8 cellular contexts compared by ENCODE assay signal in genomic region chr10:986881-987634, GRCh38. TPM values are rescaled to one million over a fixed set of nuclear protein-coding genes. Genes with fewer than 3 reads are reported as not detected.
DNase-seq lines count a peak whose midpoint lies in the region; ATAC-seq, FAIRE-seq and TF ChIP-seq lines count a peak whose summit lies in the region.

No MANE protein-coding gene starts in this region.

- peak overlapping the region; percentile 92 for H2BK120ac ChIP-seq in IMR-90 (ENCODE audit: low read depth, low read length)

- in situ Hi-C loops in IMR-90 (cut with MboI; ENCODE audit: low sequenced_read_pairs), result no loop called here

- peaks cover 22 to 58% of the 10 kb centered on the region in 2 experiments for H3K79me1 ChIP-seq in IMR-90 (ENCODE audit: low read depth in 1 of 2, low read length in 2 of 2)

- H3K27ac Mint-ChIP-seq in activated naive CD8-positive, alpha-beta T cell treated with anti-CD3 and anti-CD28 coated beads for 36 hours, result peak overlapping the region; percentile 97

- CTCF ChIA-PET in IMR-90 (lab: Yijun Ruan, JAX), result no interaction called here

- H3K9ac ChIP-seq in IMR-90 (ENCODE audit: low read depth, low read length), result peak overlapping the region; percentile 83
- H3K9ac ChIP-seq in keratinocyte (ENCODE audit: control insufficient read depth, extremely low read depth, insufficient read depth, low read length), result peak overlapping the region; percentile 99

- no peaks in the 10 kb centered on the region for H3K27me3 Mint-ChIP-seq in activated naive CD8-positive, alpha-beta T cell treated with anti-CD3 and anti-CD28 coated beads for 36 hours

- peaks cover 32% of the 10 kb centered on the region for H3K36me3 Mint-ChIP-seq in activated naive CD8-positive, alpha-beta T cell treated with anti-CD3 and anti-CD28 coated beads for 36 hours

- H3K79me2 ChIP-seq in keratinocyte (ENCODE audit: control insufficient read depth, insufficient read depth, low read length), result peaks cover 41% of the 10 kb centered on the region

- H2BK15ac ChIP-seq in IMR-90 (ENCODE audit: low read depth, low read length), result peak overlapping the region; percentile 80; the same call in 2 of the 3 replicates

- no peak for TF ChIP-seq EP300 in suprapubic skin (IDR thresholded peaks at IDR 0.05)

- H2AFZ ChIP-seq in IMR-90 (replicated peaks; ENCODE audit: low read length, poor library complexity) (peak overlapping the region; percentile 92), keratinocyte (ENCODE audit: control insufficient read depth, low read length) (no peak overlapping the region)

- H3K27ac ChIP-seq in IMR-90 (ENCODE audit: insufficient read depth, low read length) (peak overlapping the region; percentile 86), keratinocyte (ENCODE audit: control insufficient read depth, insufficient read depth, low read length) (peak overlapping the region; percentile 97), suprapubic skin (peak overlapping the region; percentile 89)

- H3K4me2 ChIP-seq in IMR-90 (ENCODE audit: low read depth, low read length), result peak overlapping the region; percentile 86
- peak overlapping the region; percentile 81 for H3K4me2 ChIP-seq in keratinocyte (ENCODE audit: control insufficient read depth, extremely low read depth, insufficient read depth, low read depth, low read length)

- H2BK20ac ChIP-seq in IMR-90 (ENCODE audit: low read depth, low read length), result peak overlapping the region; percentile 85; the same call in 1 of the 2 replicates

- H4K8ac ChIP-seq in IMR-90 (ENCODE audit: low read depth in 2 of 2, low read length in 2 of 2), result peak overlapping the region; percentile 73 to 99

- H3K4me1 ChIP-seq in BE2C, result no peaks in the 10 kb centered on the region
- peaks cover 13% of the 10 kb centered on the region for H3K4me1 ChIP-seq in IMR-90 (ENCODE audit: control insufficient read depth, insufficient read depth, low read length)
- peaks cover 42% of the 10 kb centered on the region for H3K4me1 ChIP-seq in keratinocyte (ENCODE audit: control insufficient read depth, extremely low read depth, insufficient read depth, low read length)
- peaks cover 29% of the 10 kb centered on the region for H3K4me1 ChIP-seq in suprapubic skin

- H4K91ac ChIP-seq in IMR-90 (ENCODE audit: insufficient read depth, low read depth, low read length), result peak overlapping the region; percentile 99

- H3K4me3 Mint-ChIP-seq in activated naive CD8-positive, alpha-beta T cell treated with anti-CD3 and anti-CD28 coated beads for 36 hours, result peak overlapping the region; percentile 93

- peak overlapping the region; percentile 95 for H3K56ac ChIP-seq in IMR-90 (ENCODE audit: extremely low read depth, insufficient read depth, low read length)

- POLR2A ChIA-PET in IMR-90 (lab: Charles Lee; ENCODE audit: unreplicated experiment), result interaction anchor here (0.6 kb wide), 1 partner anchor 58 kb away, joined by 4 read pairs; no protein-coding TSS in a partner anchor

- no peaks in the 10 kb centered on the region for H3K9me3 Mint-ChIP-seq in activated naive CD8-positive, alpha-beta T cell treated with anti-CD3 and anti-CD28 coated beads for 36 hours

- peak overlapping the region; percentile 100 for H2AK9ac ChIP-seq in IMR-90 (replicated peaks; ENCODE audit: low read depth, low read length, poor library complexity)

- H3K4ac ChIP-seq in IMR-90 (ENCODE audit: low read depth, low read length), result peak overlapping the region; percentile 99

- WGBS in IMR-90 (ENCODE audit: extremely low coverage in 2 of 2, insufficient read length in 1 of 2), 2 experiments, result 60% methylated on average over 8 of the region's 14 CpGs; no CpG with 5 or more reads in 1 of the 2 experiments
- WGBS in suprapubic skin, result 68% methylated on average over 14 of the region's 14 CpGs

- H3K9me3 ChIP-seq in BE2C, result no peaks in the 10 kb centered on the region
- no peaks in the 10 kb centered on the region for H3K9me3 ChIP-seq in IMR-90 (ENCODE audit: control insufficient read depth, insufficient read depth, low read length)
- no peaks in the 10 kb centered on the region for H3K9me3 ChIP-seq in keratinocyte (ENCODE audit: control insufficient read depth, low read depth, low read length)
- no peaks in the 10 kb centered on the region for H3K9me3 ChIP-seq in suprapubic skin

- peak; percentile 52; the same call in 1 of the 2 replicates for TF ChIP-seq POLR2A in IMR-90 (IDR thresholded peaks at IDR 0.05; ENCODE audit: low read depth, low read length)
- no peak for TF ChIP-seq POLR2A in suprapubic skin (IDR thresholded peaks at IDR 0.05)

- intact Hi-C loops in IMR-90 (cut with micrococcal nuclease), result loop anchor here (1.0 to 5.0 kb wide), 2 partner anchors 56 to 475 kb away; partner anchors contain the start of gene LARP4B

- BruUV-seq in IMR-90 (replicated peaks; lab: Mats Ljungman, UMichigan), result TSS peak; percentile 74

- TF ChIP-seq CTCF in BE2C (IDR thresholded peaks at IDR 0.05; ENCODE audit: low read depth, low read length), result no peak
- TF ChIP-seq CTCF in IMR-90 (conservative IDR thresholded peaks at IDR 0.05; ENCODE audit: low read depth, low read length), result no peak
- TF ChIP-seq CTCF in keratinocyte (optimal IDR thresholded peaks at IDR 0.05 in 1 of 3, IDR thresholded peaks at IDR 0.05 in 1 of 3, conservative IDR thresholded peaks at IDR 0.05 in 1 of 3; ENCODE audit: extremely low read depth in 1 of 3, insufficient read depth in 2 of 3, low read length in 3 of 3), result no peak
- TF ChIP-seq CTCF in suprapubic skin (IDR thresholded peaks at IDR 0.05), result no peak

- TF ChIP-seq RAD21 in IMR-90 (IDR thresholded peaks at IDR 0.05; ENCODE audit: low read length), result no peak; the same call in 1 of the 2 replicates

- peak overlapping the region; percentile 99 for H3K23ac ChIP-seq in IMR-90 (ENCODE audit: low read depth, low read length)

- peaks cover 27% of the 10 kb centered on the region for H4K20me1 ChIP-seq in IMR-90 (ENCODE audit: insufficient read depth, low read length)
- peaks cover 14% of the 10 kb centered on the region for H4K20me1 ChIP-seq in keratinocyte (ENCODE audit: control insufficient read depth, extremely low read depth, insufficient read depth, low read length)

- H2BK5ac ChIP-seq in IMR-90 (ENCODE audit: low read depth, low read length, poor library complexity, severe bottlenecking), result peak overlapping the region; percentile 97

- peak overlapping the region; percentile 97 for H2AK5ac ChIP-seq in IMR-90 (ENCODE audit: low read depth, low read length)

- FAIRE-seq in keratinocyte (lab: Jason Lieb, UNC), result no peak

- peak overlapping the region; percentile 99 for H3K14ac ChIP-seq in IMR-90 (replicated peaks; ENCODE audit: low read depth, low read length)

- no peak for DNase-seq in BE2C
- peak; percentile 86 for DNase-seq in IMR-90
- no peak for DNase-seq in activated naive CD8-positive, alpha-beta T cell treated with anti-CD3 and anti-CD28 coated beads for 36 hours
- DNase-seq in keratinocyte (ENCODE audit: low read depth, low spot score), result no peak
- DNase-seq in suprapubic skin (ENCODE audit: low spot score in 2 of 2), result peak in 1 of 2 donors; percentile 58
- no peak for DNase-seq in activated CD8-positive, alpha-beta memory T cell treated with anti-CD3 and anti-CD28 coated beads for 24 hours

- peak overlapping the region; percentile 83 for H3K18ac ChIP-seq in IMR-90 (ENCODE audit: low read depth, low read length)

- no peaks in the 10 kb centered on the region for H3K27me3 ChIP-seq in BE2C
- no peaks in the 10 kb centered on the region for H3K27me3 ChIP-seq in IMR-90 (ENCODE audit: control insufficient read depth, insufficient read depth, low read length)
- H3K27me3 ChIP-seq in keratinocyte (ENCODE audit: control insufficient read depth, extremely low read depth, insufficient read depth, low read length), result no peaks in the 10 kb centered on the region
- H3K27me3 ChIP-seq in suprapubic skin, result no peaks in the 10 kb centered on the region

- peak overlapping the region; percentile 100 for H3K4me3 ChIP-seq in BE2C (ENCODE audit: low read depth, low read length)
- peak overlapping the region; percentile 63 for H3K4me3 ChIP-seq in IMR-90 (ENCODE audit: insufficient read depth, low read depth, low read length)
- peak overlapping the region; percentile 86 to 99 (median 99) for H3K4me3 ChIP-seq in keratinocyte (ENCODE audit: control insufficient read depth in 2 of 3, extremely low read depth in 1 of 3, insufficient read depth in 2 of 3, low read depth in 1 of 3, low read length in 3 of 3)
- peak overlapping the region; percentile 97 for H3K4me3 ChIP-seq in suprapubic skin

- H4K5ac ChIP-seq in IMR-90 (ENCODE audit: low read depth, low read length), result peak overlapping the region; percentile 87

- H3K9me1 ChIP-seq in IMR-90 (ENCODE audit: insufficient read depth, low read length) (peaks cover 26% of the 10 kb centered on the region), keratinocyte (ENCODE audit: control insufficient read depth, extremely low read depth, insufficient read depth, low read length) (no peaks in the 10 kb centered on the region)

- peaks cover 27% of the 10 kb centered on the region for H3K4me1 Mint-ChIP-seq in activated naive CD8-positive, alpha-beta T cell treated with anti-CD3 and anti-CD28 coated beads for 36 hours

- peaks cover 11% of the 10 kb centered on the region for H3K36me3 ChIP-seq in BE2C
- peaks cover 4% of the 10 kb centered on the region for H3K36me3 ChIP-seq in IMR-90 (ENCODE audit: control insufficient read depth, insufficient read depth, low read length)
- peaks cover 0 to 14% of the 10 kb centered on the region in 2 experiments for H3K36me3 ChIP-seq in keratinocyte (ENCODE audit: control insufficient read depth in 2 of 2, extremely low read depth in 1 of 2, insufficient read depth in 2 of 2, low read length in 2 of 2)
- no peaks in the 10 kb centered on the region for H3K36me3 ChIP-seq in suprapubic skin

- dilution Hi-C loops in IMR-90 (cut with HindIII; ENCODE audit: low sequenced_read_pairs, unreplicated experiment) (no loop called here), keratinocyte (cut with MboI; ENCODE audit: extremely low pct_ligation_motif_present, low sequenced_read_pairs) (no loop called here)

- peak; percentile 25 for ATAC-seq in IMR-90 (ENCODE audit: low read depth)
- no peak for ATAC-seq in GM21381 (IDR thresholded peaks at IDR 0.05; ENCODE audit: unreplicated experiment)
- ATAC-seq in HG03196 (IDR thresholded peaks at IDR 0.05; ENCODE audit: unreplicated experiment), result no peak

RNA-seq across cellular contexts. Expression of gene GTPBP4, which starts 1.2 kb away (rescaled TPM):
- 153 TPM for polyA plus RNA-seq in BE2C (2012; ENCODE audit: insufficient read depth, insufficient read length, low read depth)
- total RNA-seq in IMR-90 (2012; rRNA removed) (46.2 and 71.7 TPM in 2 replicates), suprapubic skin (10 to 100 TPM; 14.4 to 37.2 (median 28.5) TPM)
- polyA plus RNA-seq in IMR-90 (2012; rRNA removed) (43.6 and 48.6 TPM in 2 replicates), keratinocyte (41.0 to 70.4 TPM (median 62.8 TPM) in 3 replicates)
- polyA plus RNA-seq in IMR-90 (2012; cell fraction: cytosol; rRNA removed), result 5.5 and 7.8 TPM in 2 replicates
- 22.2 and 87.5 TPM in 2 replicates for polyA plus RNA-seq in IMR-90 (2012; cell fraction: nucleus; rRNA removed; ENCODE audit: low replicate concordance)
- total RNA-seq in activated naive CD8-positive, alpha-beta T cell treated with anti-CD3 and anti-CD28 coated beads for 36 hours, result 100 to 1,000 TPM; 158 to 163 TPM
- polyA plus RNA-seq in keratinocyte (2011; ENCODE audit: low read depth), result 132 TPM
- polyA plus RNA-seq in keratinocyte (2011; cell fraction: cytosol; rRNA removed), result 41.2 and 43.4 TPM in 2 replicates
- polyA plus RNA-seq in keratinocyte (2011; cell fraction: nucleus; rRNA removed), result 88.6 and 121 TPM in 2 replicates
- polyA plus RNA-seq in keratinocyte (2012; ENCODE audit: low replicate concordance), result 54.1 and 71.1 TPM in 2 replicates
- polyA minus RNA-seq in keratinocyte, result 34.9 to 50.1 TPM (median 48.9 TPM) in 3 replicates
- polyA minus RNA-seq in keratinocyte (2011; cell fraction: cytosol; rRNA and poly(A)+ RNA removed), result 12.9 TPM
- polyA minus RNA-seq in keratinocyte (2011; cell fraction: nucleus; rRNA and poly(A)+ RNA removed), result 27.1 and 40.7 TPM in 2 replicates

RNA-seq across cellular contexts. Expression of gene IDI2, which starts 38.6 kb away (rescaled TPM):
- not detected for polyA plus RNA-seq in BE2C (2012; ENCODE audit: insufficient read depth, insufficient read length, low read depth)
- total RNA-seq in IMR-90 (2012; rRNA removed), result not detected in 2 replicates
- polyA plus RNA-seq in IMR-90 (2012; rRNA removed), result not detected in 2 replicates
- polyA plus RNA-seq in IMR-90 (2012; cell fraction: cytosol; rRNA removed), result not detected in 2 replicates
- polyA plus RNA-seq in IMR-90 (2012; cell fraction: nucleus; rRNA removed; ENCODE audit: low replicate concordance), result not detected in 2 replicates
- not detected for total RNA-seq in activated naive CD8-positive, alpha-beta T cell treated with anti-CD3 and anti-CD28 coated beads for 36 hours
- not detected in 3 replicates for polyA plus RNA-seq in keratinocyte
- not detected for polyA plus RNA-seq in keratinocyte (2011; ENCODE audit: low read depth)
- polyA plus RNA-seq in keratinocyte (2011; cell fraction: cytosol; rRNA removed), result not detected in 2 replicates
- not detected in 2 replicates for polyA plus RNA-seq in keratinocyte (2011; cell fraction: nucleus; rRNA removed)
- polyA plus RNA-seq in keratinocyte (2012; ENCODE audit: low replicate concordance), result not detected in 2 replicates
- not detected in 3 replicates for polyA minus RNA-seq in keratinocyte
- polyA minus RNA-seq in keratinocyte (2011; cell fraction: cytosol; rRNA and poly(A)+ RNA removed), result not detected
- polyA minus RNA-seq in keratinocyte (2011; cell fraction: nucleus; rRNA and poly(A)+ RNA removed), result not detected in 2 replicates
- total RNA-seq in suprapubic skin, result not detected

RNA-seq across cellular contexts. Expression of gene LARP4B, which starts 55.6 kb away (rescaled TPM):
- polyA plus RNA-seq in BE2C (2012; ENCODE audit: insufficient read depth, insufficient read length, low read depth), result 47.5 TPM
- 25.5 and 30.8 TPM in 2 replicates for total RNA-seq in IMR-90 (2012; rRNA removed)
- 22.1 and 24.3 TPM in 2 replicates for polyA plus RNA-seq in IMR-90 (2012; rRNA removed)
- 12.8 and 14.9 TPM in 2 replicates for polyA plus RNA-seq in IMR-90 (2012; cell fraction: cytosol; rRNA removed)
- polyA plus RNA-seq in IMR-90 (2012; cell fraction: nucleus; rRNA removed; ENCODE audit: low replicate concordance), result 41.4 and 70.6 TPM in 2 replicates
- 100 to 1,000 TPM; 106 to 114 TPM for total RNA-seq in activated naive CD8-positive, alpha-beta T cell treated with anti-CD3 and anti-CD28 coated beads for 36 hours
- polyA plus RNA-seq in keratinocyte, result 34.6 to 46.0 TPM (median 39.4 TPM) in 3 replicates
- polyA plus RNA-seq in keratinocyte (2011; ENCODE audit: low read depth), result 31.2 TPM
- 22.4 and 26.9 TPM in 2 replicates for polyA plus RNA-seq in keratinocyte (2011; cell fraction: cytosol; rRNA removed)
- polyA plus RNA-seq in keratinocyte (2011; cell fraction: nucleus; rRNA removed), result 64.3 and 67.1 TPM in 2 replicates
- 29.2 and 34.5 TPM in 2 replicates for polyA plus RNA-seq in keratinocyte (2012; ENCODE audit: low replicate concordance)
- polyA minus RNA-seq in keratinocyte, result 58.2 to 83.7 TPM (median 71.4 TPM) in 3 replicates
- polyA minus RNA-seq in keratinocyte (2011; cell fraction: cytosol; rRNA and poly(A)+ RNA removed), result 55.8 TPM
- polyA minus RNA-seq in keratinocyte (2011; cell fraction: nucleus; rRNA and poly(A)+ RNA removed), result 71.9 and 117 TPM in 2 replicates
- total RNA-seq in suprapubic skin, result 100 to 1,000 TPM in 1 of 4 donors, 10 to 100 TPM in 3; 53.5 to 100 (median 69.7) TPM
